In genomic region chr1:21622466-21623315, GRCh38 we compare ENCODE assay signal across 1 cellular context.
TF ChIP-seq lines count a peak whose summit lies in the region.

No MANE protein-coding gene starts in this region.

TF ChIP-seq in K562, 482 proteins besides CTCF, POLR2A, EP300 and RAD21 (continued from another document and continues in another):
- TF ChIP-seq VEZF1 (CRISPR knock-in tag; IDR thresholded peaks at IDR 0.05) (0 out of 2 replicates have a peak, but pooled peaks have one; percentile 15), CEBPG (CRISPR knock-in tag; IDR thresholded peaks at IDR 0.05) (peak; percentile 48; the same call in 1 of the 2 replicates), CEBPG (tag; conservative IDR thresholded peaks at IDR 0.05 in 1 of 2, IDR thresholded peaks at IDR 0.05 in 1 of 2) (no peak; a peak in 1 of 4 replicates), SRF (CRISPR knock-in tag; IDR thresholded peaks at IDR 0.05) (no peak), ZNF3 (CRISPR knock-in tag; IDR thresholded peaks at IDR 0.05) (no peak), FOXA1 (IDR thresholded peaks at IDR 0.05; ENCODE audit: borderline replicate concordance) (no peak), RREB1 (CRISPR knock-in tag; IDR thresholded peaks at IDR 0.05) (no peak), SPI1 (IDR thresholded peaks at IDR 0.05; ENCODE audit: borderline replicate concordance, low read depth, low read length) (no peak), NRF1 (conservative IDR thresholded peaks at IDR 0.05 in 1 of 2, IDR thresholded peaks at IDR 0.05 in 1 of 2) (peak; percentile 61 to 72; a peak in 3 of 4 replicates), ATF7 (IDR thresholded peaks at IDR 0.05) (no peak), RBM25 (IDR thresholded peaks at IDR 0.05; ENCODE audit: low read depth, low read length, severe bottlenecking) (no peak), BCL6 (CRISPR knock-in tag; IDR thresholded peaks at IDR 0.05) (no peak), ZNF586 (CRISPR knock-in tag; conservative IDR thresholded peaks at IDR 0.05) (no peak), PCBP1 (IDR thresholded peaks at IDR 0.05; ENCODE audit: low read depth, low read length, poor library complexity, severe bottlenecking) (no peak), GATAD2A (IDR thresholded peaks at IDR 0.05) (no peak), U2AF1 (optimal IDR thresholded peaks at IDR 0.05; ENCODE audit: low read depth, low read length) (no peak), RBFOX2 (IDR thresholded peaks at IDR 0.05; ENCODE audit: low read depth, low read length) (peak; percentile 17; the same call in 1 of the 2 replicates), ZKSCAN3 (CRISPR knock-in tag; IDR thresholded peaks at IDR 0.05) (no peak), HDGF (IDR thresholded peaks at IDR 0.05) (0 out of 2 replicates have a peak, but pooled peaks have one; percentile 47), SRSF9 (IDR thresholded peaks at IDR 0.05; ENCODE audit: borderline replicate concordance, low read depth, low read length) (no peak), LARP7 (IDR thresholded peaks at IDR 0.05) (no peak), ELF2 (CRISPR knock-in tag; IDR thresholded peaks at IDR 0.05) (no peak), CBX5 (IDR thresholded peaks at IDR 0.05; ENCODE audit: borderline replicate concordance, low read depth) (no peak), HOXB6 (CRISPR knock-in tag; IDR thresholded peaks at IDR 0.05; ENCODE audit: borderline replicate concordance) (no peak), ILF3 (IDR thresholded peaks at IDR 0.05; ENCODE audit: borderline replicate concordance) (no peak), SMAD4 (CRISPR knock-in tag; conservative IDR thresholded peaks at IDR 0.05) (no peak), POLR2H (tag; IDR thresholded peaks at IDR 0.05; ENCODE audit: low read depth) (no peak), TAF7 (tag; IDR thresholded peaks at IDR 0.05) (no peak), ZNF124 (CRISPR knock-in tag; IDR thresholded peaks at IDR 0.05) (no peak), HMGN3 (IDR thresholded peaks at IDR 0.05; ENCODE audit: borderline replicate concordance, extremely low read depth, insufficient read length, low read depth, low read length) (peak; percentile 28), HINFP (tag; conservative IDR thresholded peaks at IDR 0.05; ENCODE audit: low read depth) (no peak), ZC3H11A (IDR thresholded peaks at IDR 0.05; ENCODE audit: low read depth, low read length) (no peak), ZNF639 (CRISPR knock-in tag; conservative IDR thresholded peaks at IDR 0.05 in 1 of 2, IDR thresholded peaks at IDR 0.05 in 1 of 2) (no peak), MLX (CRISPR knock-in tag; conservative IDR thresholded peaks at IDR 0.05) (no peak), JUN (IDR thresholded peaks at IDR 0.05; ENCODE audit: borderline replicate concordance, low read depth, low read length) (no peak), JUN (CRISPR knock-in tag; IDR thresholded peaks at IDR 0.05; ENCODE audit: borderline replicate concordance) (no peak), ZBED1 (IDR thresholded peaks at IDR 0.05) (no peak), ZNF764 (CRISPR knock-in tag; IDR thresholded peaks at IDR 0.05; ENCODE audit: low read depth) (no peak), ZNF280B (CRISPR knock-in tag; IDR thresholded peaks at IDR 0.05) (no peak), BRCA1 (IDR thresholded peaks at IDR 0.05) (no peak), BRCA1 (CRISPR knock-in tag; IDR thresholded peaks at IDR 0.05) (no peak), TSHZ1 (CRISPR knock-in tag; IDR thresholded peaks at IDR 0.05) (no peak), MTA1 (IDR thresholded peaks at IDR 0.05; ENCODE audit: borderline replicate concordance) (no peak), ELK3 (CRISPR knock-in tag; IDR thresholded peaks at IDR 0.05) (no peak), ZNF133 (CRISPR knock-in tag; IDR thresholded peaks at IDR 0.05) (no peak), NFRKB (IDR thresholded peaks at IDR 0.05; ENCODE audit: low read depth) (no peak), MCM3 (IDR thresholded peaks at IDR 0.05) (no peak), POLR3A (IDR thresholded peaks at IDR 0.05; ENCODE audit: borderline replicate concordance, extremely low read depth, insufficient read depth, insufficient read length) (no peak), GABPA (tag; conservative IDR thresholded peaks at IDR 0.05; ENCODE audit: low read depth) (no peak), HMBOX1 (IDR thresholded peaks at IDR 0.05) (no peak), FOXA3 (CRISPR knock-in tag; conservative IDR thresholded peaks at IDR 0.05 in 1 of 2, IDR thresholded peaks at IDR 0.05 in 1 of 2) (0 out of 4 replicates have a peak, but pooled peaks of 1 of the 2 experiments have one; percentile 27), ZNF75A (CRISPR knock-in tag; IDR thresholded peaks at IDR 0.05) (no peak), FOXK2 (conservative IDR thresholded peaks at IDR 0.05 in 1 of 2, IDR thresholded peaks at IDR 0.05 in 1 of 2; ENCODE audit: low read depth in 2 of 2) (no peak)
